In genomic region chr5:138753794-138754698, GRCh38 we compare ENCODE assay signal across 8 cellular contexts. TPM values are rescaled to one million over a fixed set of nuclear protein-coding genes. Genes with fewer than 3 reads are reported as not detected.
A peak's percentile ranks its signal among the peaks of the same experiment; 100 is the strongest.
DNase-seq lines count a peak whose midpoint lies in the region; ATAC-seq and TF ChIP-seq lines count a peak whose summit lies in the region.

No MANE protein-coding gene starts in this region.

- H3K36me3 Mint-ChIP-seq in mesothelial cell of epicardium: peaks cover 35% of the 10 kb centered on the region

- H3K27ac Mint-ChIP-seq in mesothelial cell of epicardium: peak overlapping the region; percentile 98

- peak overlapping the region; percentile 87 for H3K4me3 Mint-ChIP-seq in mesothelial cell of epicardium

- ATAC-seq in HG02759 (IDR thresholded peaks at IDR 0.05; ENCODE audit: unreplicated experiment): peak; percentile 15

- no peak for TF ChIP-seq CTCF in DOHH2 (IDR thresholded peaks at IDR 0.05; ENCODE audit: low read depth, low read length, poor library complexity, severe bottlenecking)
- no peak for TF ChIP-seq CTCF in epithelial cell of proximal tubule (conservative IDR thresholded peaks at IDR 0.05; ENCODE audit: low read depth, low read length)
- no peak for TF ChIP-seq CTCF in mesothelial cell of epicardium (IDR thresholded peaks at IDR 0.05; ENCODE audit: unreplicated experiment)

- H3K9me3 ChIP-seq in DOHH2 (ENCODE audit: control insufficient read depth, insufficient read depth, low read length): no peaks in the 10 kb centered on the region

- peaks cover 25% of the 10 kb centered on the region for H3K4me1 Mint-ChIP-seq in mesothelial cell of epicardium

- peaks cover 2% of the 10 kb centered on the region; the same call in 1 of the 2 replicates for H3F3A ChIP-seq in DOHH2 (ENCODE audit: control insufficient read depth, insufficient read depth)

- H3K4me2 ChIP-seq in DOHH2 (ENCODE audit: low read length): peak overlapping the region; percentile 98

- H3K4me3 ChIP-seq in DOHH2 (ENCODE audit: low read length) (peak overlapping the region; percentile 93), epithelial cell of proximal tubule (ENCODE audit: low read depth, low read length) (peak overlapping the region; percentile 96)

- H3K9me2 ChIP-seq in DOHH2 (replicated peaks; ENCODE audit: control insufficient read depth, low read length): no peaks in the 10 kb centered on the region

- peaks cover 17% of the 10 kb centered on the region for H3K27me3 ChIP-seq in DOHH2 (ENCODE audit: control insufficient read depth, low read length)

- no peak overlapping the region for H3K27ac ChIP-seq in DOHH2 (ENCODE audit: low read depth, low read length)

- 0 out of 2 replicates have a peak, but pooled peaks cover 8% of the 10 kb centered on the region for H4K20me1 ChIP-seq in DOHH2 (ENCODE audit: control insufficient read depth, insufficient read depth, low read depth, low read length)

- no peaks in the 10 kb centered on the region for H3K27me3 Mint-ChIP-seq in mesothelial cell of epicardium (ENCODE audit: low read depth)

- peaks cover 16% of the 10 kb centered on the region for H3K4me1 ChIP-seq in DOHH2 (ENCODE audit: control insufficient read depth, low read length)

- peaks cover 20% of the 10 kb centered on the region for H3K9me3 Mint-ChIP-seq in mesothelial cell of epicardium

- DNase-seq in NCI-H510A (lab: John Stamatoyannopoulos, UW) (peak; percentile 54), epithelial cell of proximal tubule (ENCODE audit: low read depth) (peak; percentile 52), mesothelial cell of epicardium (ENCODE audit: low spot score in 2 of 2, unreplicated experiment in 2 of 2) (peak; percentile 53 to 73)
- DNase-seq in activated CD8-positive, alpha-beta memory T cell treated with anti-CD3 and anti-CD28 coated beads, Interleukin-2, amount 50 U/mL, for 4 hours: peak; percentile 61
- DNase-seq in stimulated activated CD8-positive, alpha-beta memory T cell treated with anti-CD3 and anti-CD28 coated beads, Interleukin-4, amount 100 ng/mL, for 24 hours (ENCODE audit: low read depth): peak; percentile 31
- DNase-seq in NK-92 treated with Interleukin-12 subunit alpha and Interleukin-12 subunit beta, amount 100 ng/mL, for 24 hours (lab: John Stamatoyannopoulos, UW): no peak

- no peaks in the 10 kb centered on the region for H3K36me3 ChIP-seq in DOHH2 (ENCODE audit: control insufficient read depth, low read length)

- H3K79me2 ChIP-seq in DOHH2 (ENCODE audit: control insufficient read depth, low read length): peaks cover 35% of the 10 kb centered on the region

RNA-seq across cellular contexts. Expression of gene CTNNA1, which starts 0.8 kb away (rescaled TPM):
- total RNA-seq in epithelial cell of proximal tubule (331 and 392 TPM in 2 replicates), mesothelial cell of epicardium (397 to 427 TPM (median 416 TPM) in 3 replicates)
